8 cellular contexts compared by ENCODE assay signal in the genomic region with DNA sequence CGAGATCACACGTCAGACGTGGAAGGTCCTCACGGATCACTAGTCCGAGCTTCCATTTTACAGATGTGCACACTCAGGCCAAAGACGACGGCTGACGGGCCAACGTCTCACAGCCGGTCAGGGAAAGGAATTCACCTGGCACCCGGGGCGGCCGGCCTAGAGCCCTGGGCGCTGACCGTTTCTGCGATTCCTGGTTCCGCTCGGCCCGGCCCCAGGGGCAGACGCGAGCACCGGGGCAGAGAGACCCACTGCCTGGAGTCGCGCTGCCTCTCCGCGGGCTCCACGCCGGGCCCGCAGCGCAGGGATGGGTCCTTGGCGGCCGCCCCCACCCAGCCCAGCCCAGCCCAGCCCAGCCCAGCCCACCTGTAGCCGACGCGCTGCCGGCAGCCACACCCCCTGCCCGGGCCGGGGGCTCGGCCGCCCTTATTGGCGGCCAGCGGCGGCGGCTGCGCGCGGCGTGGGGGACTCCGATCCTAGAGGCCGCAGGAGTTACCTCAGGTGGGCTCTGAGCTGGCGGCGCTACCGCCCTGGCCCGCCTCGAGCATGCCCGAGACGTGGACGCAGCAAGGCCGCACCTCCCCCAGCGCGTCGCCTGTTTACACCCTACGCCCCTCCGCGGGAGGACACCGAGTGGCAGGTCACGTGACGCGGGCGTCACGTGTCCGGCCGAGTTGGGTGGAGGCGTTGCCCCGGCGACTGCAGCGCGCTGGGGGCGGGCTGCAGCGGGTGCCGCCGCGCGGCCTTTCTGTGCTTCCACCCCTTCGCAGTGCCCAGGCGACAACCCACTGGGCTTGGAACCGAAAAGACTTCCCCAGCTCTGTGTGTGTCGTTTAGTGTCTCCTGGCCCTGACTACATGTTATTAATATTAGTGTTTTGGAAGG.
DNase-seq lines count a peak whose midpoint lies in the region; ATAC-seq and TF ChIP-seq lines count a peak whose summit lies in the region.

No MANE protein-coding gene starts in this region.

- peak; percentile 88 for DNase-seq in CD14-positive monocyte (ENCODE audit: low spot score)
- DNase-seq in NCI-H69 (lab: John Stamatoyannopoulos, UW): peak; percentile 95
- DNase-seq in activated CD4-positive, alpha-beta memory T cell treated with anti-CD3 and anti-CD28 coated beads for 36 hours: peak; percentile 93
- DNase-seq in lung (ENCODE audit: low spot score): peak; percentile 92
- DNase-seq in stimulated activated CD4-positive, alpha-beta T cell treated with anti-CD3 and anti-CD28 coated beads, TNF-alpha, amount 100 ng/mL, for 24 hours (ENCODE audit: low read depth in 3 of 3): peak; percentile 72 to 87 (median 82)

- H3K4me3 Mint-ChIP-seq in CD14-positive monocyte: peak overlapping the region; percentile 83 to 92
- peak overlapping the region; percentile 80 for H3K4me3 Mint-ChIP-seq in activated CD4-positive, alpha-beta memory T cell treated with anti-CD3 and anti-CD28 coated beads for 36 hours

- no peaks in the 10 kb centered on the region for H3K36me3 ChIP-seq in ectodermal cell (ENCODE audit: control insufficient read depth, insufficient read depth, low read length)
- H3K36me3 ChIP-seq in lung (ENCODE audit: control insufficient read depth in 2 of 2, insufficient read depth in 2 of 2, low read length in 2 of 2): no peaks in the 10 kb centered on the region

- H3K4me1 Mint-ChIP-seq in CD14-positive monocyte: peaks cover 30% of the 10 kb centered on the region
- H3K4me1 Mint-ChIP-seq in activated CD4-positive, alpha-beta memory T cell treated with anti-CD3 and anti-CD28 coated beads for 36 hours (ENCODE audit: low read depth): peaks cover 25% of the 10 kb centered on the region

- intact Hi-C loops in CD14-positive monocyte (cut with micrococcal nuclease): loop anchor here in 1 of 2 donors (10.0 kb wide), 2 partner anchors 130 to 220 kb away; a partner anchor contains a TSS
- intact Hi-C loops in activated CD4-positive, alpha-beta memory T cell treated with anti-CD3 and anti-CD28 coated beads for 36 hours (cut with micrococcal nuclease): loop anchor here (1.0 to 10.0 kb wide), 3 partner anchors 13 to 590 kb away; a partner anchor contains a TSS

- ATAC-seq in GM19351 (IDR thresholded peaks at IDR 0.05; ENCODE audit: unreplicated experiment) (peak; percentile 94), HG03520 (IDR thresholded peaks at IDR 0.05; ENCODE audit: unreplicated experiment) (peak; percentile 94), lung (ENCODE audit: insufficient read depth, low FRiP score) (peak; percentile 96)

- WGBS in ectodermal cell, 2 experiments: 0% methylated on average over 88 of the region's 88 CpGs
- 0 to 1% methylated on average over 72 to 88 of the region's 88 CpGs for WGBS in lung, 2 donors

- H3K27me3 ChIP-seq in ectodermal cell (ENCODE audit: control insufficient read depth, insufficient read depth, low read length, poor library complexity, severe bottlenecking) (no peaks in the 10 kb centered on the region), lung (ENCODE audit: control insufficient read depth, insufficient read depth) (no peaks in the 10 kb centered on the region)

- CTCF ChIA-PET in activated CD4-positive, alpha-beta memory T cell treated with anti-CD3 and anti-CD28 coated beads for 36 hours (lab: Charles Lee): interaction anchor here (2.2 kb wide), 1 partner anchor 129 kb away, joined by 9 read pairs; no protein-coding TSS in a partner anchor

- H3K27me3 Mint-ChIP-seq in CD14-positive monocyte (ENCODE audit: low read depth in 3 of 3): peaks cover 3 to 16% (median 11%) of the 10 kb centered on the region in 3 donors
- H3K27me3 Mint-ChIP-seq in activated CD4-positive, alpha-beta memory T cell treated with anti-CD3 and anti-CD28 coated beads for 36 hours: peaks cover 1% of the 10 kb centered on the region

- peaks cover 8 to 22% of the 10 kb centered on the region in 2 donors for H3K36me3 Mint-ChIP-seq in CD14-positive monocyte
- peaks cover 9% of the 10 kb centered on the region for H3K36me3 Mint-ChIP-seq in activated CD4-positive, alpha-beta memory T cell treated with anti-CD3 and anti-CD28 coated beads for 36 hours

- TF ChIP-seq CTCF in CD14-positive monocyte (IDR thresholded peaks at IDR 0.05) (no peak), lung (IDR thresholded peaks at IDR 0.05; ENCODE audit: control extremely low read depth, extremely low read depth) (no peak)

- POLR2A ChIA-PET in activated CD4-positive, alpha-beta memory T cell treated with anti-CD3 and anti-CD28 coated beads for 36 hours (lab: Charles Lee): no interaction called here

- H3K4me1 ChIP-seq in ectodermal cell (ENCODE audit: control insufficient read depth, insufficient read depth, low read length) (peaks cover 6% of the 10 kb centered on the region), lung (ENCODE audit: control insufficient read depth in 2 of 2, insufficient read depth in 2 of 2, low read length in 2 of 2) (peaks cover 0 to 10% of the 10 kb centered on the region in 2 donors)

- H3K9me3 Mint-ChIP-seq in CD14-positive monocyte: peaks cover 7 to 12% (median 10%) of the 10 kb centered on the region in 7 donors
- peaks cover 2% of the 10 kb centered on the region for H3K9me3 Mint-ChIP-seq in activated CD4-positive, alpha-beta memory T cell treated with anti-CD3 and anti-CD28 coated beads for 36 hours

- H3K9me3 ChIP-seq in ectodermal cell (ENCODE audit: control insufficient read depth, low read length) (no peaks in the 10 kb centered on the region), lung (ENCODE audit: control insufficient read depth in 2 of 2, insufficient read depth in 1 of 2, low read length in 1 of 2) (no peaks in the 10 kb centered on the region)

- H3K27ac Mint-ChIP-seq in CD14-positive monocyte: peak overlapping the region in 6 of 7 donors; percentile 41 to 80 (median 71)
- H3K27ac Mint-ChIP-seq in activated CD4-positive, alpha-beta memory T cell treated with anti-CD3 and anti-CD28 coated beads for 36 hours: peak overlapping the region; percentile 57

- peak overlapping the region; percentile 81 for H3K4me3 ChIP-seq in ectodermal cell (ENCODE audit: insufficient read depth, low read depth, low read length)
- peak overlapping the region; percentile 96 for H3K4me3 ChIP-seq in lung

- peak overlapping the region; percentile 46 for H3K27ac ChIP-seq in ectodermal cell (ENCODE audit: insufficient read depth, low read depth, low read length, poor library complexity, severe bottlenecking)
- H3K27ac ChIP-seq in lung (ENCODE audit: low read depth in 1 of 2, low read length in 1 of 2): peak overlapping the region; percentile 75 to 82

Comparison
In these comparisons a context has a peak if more than half of its experiments do, and no peak if none do; other contexts are left out.
1. Peak in every context shown above with its lines: DNase-seq, ATAC-seq, H3K4me3 ChIP-seq and H3K27ac ChIP-seq.